Comparison of ENCODE assay signal across 1 cellular context in genomic region chr18:76528477-76529432, GRCh38.
TF ChIP-seq lines count a peak whose summit lies in the region.

No MANE protein-coding gene starts in this region.

TF ChIP-seq in HepG2, 621 proteins besides CTCF, POLR2A, EP300 and RAD21 (continued from another document and continues in another):
- no peak for TF ChIP-seq ZNF362 (CRISPR knock-in tag; IDR thresholded peaks at IDR 0.05; ENCODE audit: borderline replicate concordance)
- TF ChIP-seq ASH2L (IDR thresholded peaks at IDR 0.05; ENCODE audit: insufficient read length, low read depth, low read length), result no peak
- no peak for TF ChIP-seq ZNF260 (CRISPR knock-in tag; IDR thresholded peaks at IDR 0.05; ENCODE audit: borderline replicate concordance, low read depth)
- TF ChIP-seq NFKB2 (CRISPR knock-in tag; IDR thresholded peaks at IDR 0.05; ENCODE audit: borderline replicate concordance), result no peak
- 0 out of 4 replicates have a peak, but pooled peaks of 1 of the 2 experiments have one; percentile 38 for TF ChIP-seq HMGXB4 (CRISPR knock-in tag; IDR thresholded peaks at IDR 0.05; ENCODE audit: borderline replicate concordance in 1 of 2, low read depth in 1 of 2)
- TF ChIP-seq, protein P1, sequence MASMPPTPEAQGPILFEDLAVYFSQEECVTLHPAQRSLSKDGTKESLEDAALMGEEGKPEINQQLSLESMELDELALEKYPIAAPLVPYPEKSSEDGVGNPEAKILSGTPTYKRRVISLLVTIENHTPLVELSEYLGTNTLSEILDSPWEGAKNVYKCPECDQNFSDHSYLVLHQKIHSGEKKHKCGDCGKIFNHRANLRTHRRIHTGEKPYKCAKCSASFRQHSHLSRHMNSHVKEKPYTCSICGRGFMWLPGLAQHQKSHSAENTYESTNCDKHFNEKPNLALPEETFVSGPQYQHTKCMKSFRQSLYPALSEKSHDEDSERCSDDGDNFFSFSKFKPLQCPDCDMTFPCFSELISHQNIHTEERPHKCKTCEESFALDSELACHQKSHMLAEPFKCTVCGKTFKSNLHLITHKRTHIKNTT (CRISPR knock-in tag; IDR thresholded peaks at IDR 0.05), result no peak
- no peak for TF ChIP-seq ZSCAN21 (CRISPR knock-in tag; IDR thresholded peaks at IDR 0.05; ENCODE audit: borderline replicate concordance)
- 0 out of 2 replicates have a peak, but pooled peaks have one; percentile 4 for TF ChIP-seq ZNF644 (CRISPR knock-in tag; IDR thresholded peaks at IDR 0.05; ENCODE audit: low read depth)
- TF ChIP-seq MYC (CRISPR knock-in tag; IDR thresholded peaks at IDR 0.05; ENCODE audit: borderline replicate concordance), result no peak
- no peak for TF ChIP-seq ZSCAN29 (CRISPR knock-in tag; conservative IDR thresholded peaks at IDR 0.05)
- TF ChIP-seq PLRG1 (conservative IDR thresholded peaks at IDR 0.05), result no peak
- TF ChIP-seq, protein P2, sequence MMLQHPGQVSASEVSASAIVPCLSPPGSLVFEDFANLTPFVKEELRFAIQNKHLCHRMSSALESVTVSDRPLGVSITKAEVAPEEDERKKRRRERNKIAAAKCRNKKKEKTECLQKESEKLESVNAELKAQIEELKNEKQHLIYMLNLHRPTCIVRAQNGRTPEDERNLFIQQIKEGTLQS (CRISPR knock-in tag; IDR thresholded peaks at IDR 0.05), result no peak
- no peak for TF ChIP-seq ZSCAN30 (CRISPR knock-in tag; IDR thresholded peaks at IDR 0.05)
- TF ChIP-seq ZNF24 (IDR thresholded peaks at IDR 0.05), result no peak
- TF ChIP-seq ZNF543 (CRISPR knock-in tag; IDR thresholded peaks at IDR 0.05), result no peak
- no peak for TF ChIP-seq RCOR2 (CRISPR knock-in tag; IDR thresholded peaks at IDR 0.05)
- TF ChIP-seq, protein P3, sequence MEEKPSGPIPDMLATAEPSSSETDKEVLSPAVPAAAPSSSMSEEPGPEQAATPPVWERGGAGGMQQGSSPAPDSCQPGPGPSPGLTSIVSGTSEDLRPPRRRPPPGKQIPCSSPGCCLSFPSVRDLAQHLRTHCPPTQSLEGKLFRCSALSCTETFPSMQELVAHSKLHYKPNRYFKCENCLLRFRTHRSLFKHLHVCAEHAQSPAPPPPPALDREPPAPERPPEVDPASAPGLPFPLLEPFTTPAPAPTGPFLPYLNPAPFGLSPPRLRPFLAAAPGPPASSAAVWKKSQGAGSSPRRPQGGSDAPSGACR (CRISPR knock-in tag; IDR thresholded peaks at IDR 0.05), result no peak
- no peak for TF ChIP-seq PAX8 (CRISPR knock-in tag; IDR thresholded peaks at IDR 0.05; ENCODE audit: borderline replicate concordance)
- 0 out of 2 replicates have a peak, but pooled peaks have one; percentile 8 for TF ChIP-seq SMAD3 (CRISPR knock-in tag; IDR thresholded peaks at IDR 0.05)
- TF ChIP-seq BRCA1 (CRISPR knock-in tag; IDR thresholded peaks at IDR 0.05), result no peak
- no peak for TF ChIP-seq ZNF230 (CRISPR knock-in tag; IDR thresholded peaks at IDR 0.05)
- no peak for TF ChIP-seq ZNF256 (CRISPR knock-in tag; conservative IDR thresholded peaks at IDR 0.05)
- TF ChIP-seq ZNF747 (CRISPR knock-in tag; IDR thresholded peaks at IDR 0.05; ENCODE audit: borderline replicate concordance), result no peak
- TF ChIP-seq PHF5A (CRISPR knock-in tag; IDR thresholded peaks at IDR 0.05; ENCODE audit: low read depth, unreplicated experiment), result no peak
- TF ChIP-seq ZSCAN20 (CRISPR knock-in tag; IDR thresholded peaks at IDR 0.05; ENCODE audit: borderline replicate concordance), result no peak
- no peak for TF ChIP-seq ZNF619 (CRISPR knock-in tag; IDR thresholded peaks at IDR 0.05)
- no peak for TF ChIP-seq MTA3 (CRISPR knock-in tag; IDR thresholded peaks at IDR 0.05)
- TF ChIP-seq DPF2 (CRISPR knock-in tag; IDR thresholded peaks at IDR 0.05; ENCODE audit: borderline replicate concordance, low read depth), result no peak
- TF ChIP-seq, protein P4, sequence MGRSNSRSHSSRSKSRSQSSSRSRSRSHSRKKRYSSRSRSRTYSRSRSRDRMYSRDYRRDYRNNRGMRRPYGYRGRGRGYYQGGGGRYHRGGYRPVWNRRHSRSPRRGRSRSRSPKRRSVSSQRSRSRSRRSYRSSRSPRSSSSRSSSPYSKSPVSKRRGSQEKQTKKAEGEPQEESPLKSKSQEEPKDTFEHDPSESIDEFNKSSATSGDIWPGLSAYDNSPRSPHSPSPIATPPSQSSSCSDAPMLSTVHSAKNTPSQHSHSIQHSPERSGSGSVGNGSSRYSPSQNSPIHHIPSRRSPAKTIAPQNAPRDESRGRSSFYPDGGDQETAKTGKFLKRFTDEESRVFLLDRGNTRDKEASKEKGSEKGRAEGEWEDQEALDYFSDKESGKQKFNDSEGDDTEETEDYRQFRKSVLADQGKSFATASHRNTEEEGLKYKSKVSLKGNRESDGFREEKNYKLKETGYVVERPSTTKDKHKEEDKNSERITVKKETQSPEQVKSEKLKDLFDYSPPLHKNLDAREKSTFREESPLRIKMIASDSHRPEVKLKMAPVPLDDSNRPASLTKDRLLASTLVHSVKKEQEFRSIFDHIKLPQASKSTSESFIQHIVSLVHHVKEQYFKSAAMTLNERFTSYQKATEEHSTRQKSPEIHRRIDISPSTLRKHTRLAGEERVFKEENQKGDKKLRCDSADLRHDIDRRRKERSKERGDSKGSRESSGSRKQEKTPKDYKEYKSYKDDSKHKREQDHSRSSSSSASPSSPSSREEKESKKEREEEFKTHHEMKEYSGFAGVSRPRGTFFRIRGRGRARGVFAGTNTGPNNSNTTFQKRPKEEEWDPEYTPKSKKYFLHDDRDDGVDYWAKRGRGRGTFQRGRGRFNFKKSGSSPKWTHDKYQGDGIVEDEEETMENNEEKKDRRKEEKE (IDR thresholded peaks at IDR 0.05), result no peak
- no peak for TF ChIP-seq CENPT (CRISPR knock-in tag; IDR thresholded peaks at IDR 0.05; ENCODE audit: low read depth)
- TF ChIP-seq MATR3 (CRISPR knock-in tag; IDR thresholded peaks at IDR 0.05), result no peak
- TF ChIP-seq, protein P5, sequence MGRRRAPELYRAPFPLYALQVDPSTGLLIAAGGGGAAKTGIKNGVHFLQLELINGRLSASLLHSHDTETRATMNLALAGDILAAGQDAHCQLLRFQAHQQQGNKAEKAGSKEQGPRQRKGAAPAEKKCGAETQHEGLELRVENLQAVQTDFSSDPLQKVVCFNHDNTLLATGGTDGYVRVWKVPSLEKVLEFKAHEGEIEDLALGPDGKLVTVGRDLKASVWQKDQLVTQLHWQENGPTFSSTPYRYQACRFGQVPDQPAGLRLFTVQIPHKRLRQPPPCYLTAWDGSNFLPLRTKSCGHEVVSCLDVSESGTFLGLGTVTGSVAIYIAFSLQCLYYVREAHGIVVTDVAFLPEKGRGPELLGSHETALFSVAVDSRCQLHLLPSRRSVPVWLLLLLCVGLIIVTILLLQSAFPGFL (CRISPR knock-in tag; IDR thresholded peaks at IDR 0.05), result no peak
- no peak for TF ChIP-seq LRRFIP1 (CRISPR knock-in tag; conservative IDR thresholded peaks at IDR 0.05)
- TF ChIP-seq NFATC3 (CRISPR knock-in tag; IDR thresholded peaks at IDR 0.05), result no peak
- TF ChIP-seq CREBL2 (CRISPR knock-in tag; IDR thresholded peaks at IDR 0.05; ENCODE audit: borderline replicate concordance), result no peak
- 0 out of 2 replicates have a peak, but pooled peaks have one; percentile 8 for TF ChIP-seq ZNF775 (CRISPR knock-in tag; IDR thresholded peaks at IDR 0.05; ENCODE audit: borderline replicate concordance)
- TF ChIP-seq SP4 (CRISPR knock-in tag; IDR thresholded peaks at IDR 0.05), result no peak
- TF ChIP-seq MTF1 (CRISPR knock-in tag; IDR thresholded peaks at IDR 0.05), result no peak
- no peak for TF ChIP-seq TEAD2 (CRISPR knock-in tag; IDR thresholded peaks at IDR 0.05)
- no peak for TF ChIP-seq ZNF556 (CRISPR knock-in tag; IDR thresholded peaks at IDR 0.05; ENCODE audit: borderline replicate concordance)
- no peak for TF ChIP-seq ZNF333 (CRISPR knock-in tag; IDR thresholded peaks at IDR 0.05; ENCODE audit: borderline replicate concordance)
- TF ChIP-seq GATA4 (IDR thresholded peaks at IDR 0.05; ENCODE audit: borderline replicate concordance, low read depth), result no peak
- no peak for TF ChIP-seq ELF1 (CRISPR knock-in tag; IDR thresholded peaks at IDR 0.05)
- no peak for TF ChIP-seq ZNF589 (CRISPR knock-in tag; conservative IDR thresholded peaks at IDR 0.05)
- no peak for TF ChIP-seq NFE2L1 (CRISPR knock-in tag; IDR thresholded peaks at IDR 0.05; ENCODE audit: borderline replicate concordance)
- no peak for TF ChIP-seq PRDM15 (CRISPR knock-in tag; IDR thresholded peaks at IDR 0.05)
- no peak for TF ChIP-seq MED13 (CRISPR knock-in tag; IDR thresholded peaks at IDR 0.05)
- no peak for TF ChIP-seq ZNF12 (CRISPR knock-in tag; IDR thresholded peaks at IDR 0.05)
- TF ChIP-seq ZNF780A (CRISPR knock-in tag; IDR thresholded peaks at IDR 0.05), result no peak
- no peak for TF ChIP-seq SIN3B (IDR thresholded peaks at IDR 0.05; ENCODE audit: low read length)
- TF ChIP-seq JUND (CRISPR knock-in tag; IDR thresholded peaks at IDR 0.05), result no peak
- TF ChIP-seq ZNF841 (CRISPR knock-in tag; IDR thresholded peaks at IDR 0.05; ENCODE audit: borderline replicate concordance), result no peak
- TF ChIP-seq, protein P6, sequence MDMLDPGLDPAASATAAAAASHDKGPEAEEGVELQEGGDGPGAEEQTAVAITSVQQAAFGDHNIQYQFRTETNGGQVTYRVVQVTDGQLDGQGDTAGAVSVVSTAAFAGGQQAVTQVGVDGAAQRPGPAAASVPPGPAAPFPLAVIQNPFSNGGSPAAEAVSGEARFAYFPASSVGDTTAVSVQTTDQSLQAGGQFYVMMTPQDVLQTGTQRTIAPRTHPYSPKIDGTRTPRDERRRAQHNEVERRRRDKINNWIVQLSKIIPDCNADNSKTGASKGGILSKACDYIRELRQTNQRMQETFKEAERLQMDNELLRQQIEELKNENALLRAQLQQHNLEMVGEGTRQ (IDR thresholded peaks at IDR 0.05; ENCODE audit: low read depth, low read length), result no peak
- TF ChIP-seq, protein P6 (CRISPR knock-in tag; IDR thresholded peaks at IDR 0.05; ENCODE audit: borderline replicate concordance), result no peak
